12 cellular contexts compared by ENCODE assay signal in the genomic region with DNA sequence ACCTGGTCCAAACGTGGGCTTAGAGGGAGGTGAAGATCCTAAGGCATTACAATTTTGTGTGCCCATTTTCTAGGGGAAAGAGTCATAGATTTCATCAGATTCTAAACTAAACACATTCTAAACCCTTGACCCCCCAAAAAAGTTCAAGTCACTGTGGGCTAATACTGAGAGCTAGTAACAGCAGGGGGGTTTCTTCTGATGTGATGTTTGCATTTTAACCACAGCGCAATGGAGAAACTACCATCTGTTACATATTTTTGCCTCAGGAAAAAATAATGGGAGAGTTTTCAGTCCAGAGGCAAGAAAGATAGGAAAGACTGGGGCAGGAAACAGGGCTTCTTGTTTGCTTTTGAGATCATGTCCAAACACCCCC.
"Had no signal": no experiment of that assay in that cellular context is flagged by ENCODE, and none has a peak within 500 bp of the region (broad histone marks: within the 10 kb centered on the region; RNA-seq: fewer than 3 reads in every experiment).

No MANE protein-coding gene starts in this region.

- ATAC-seq: activated CD8-positive, alpha-beta T cell treated with anti-CD3 and anti-CD28 coated beads, Interleukin-2, amount 10 ng/mL, durations not matched to agents 7 days and 5 days; heart right ventricle had no signal

- H3K9me3 ChIP-seq: heart right ventricle, left ventricle myocardium inferior, tibial artery, vagina had no signal

- H3K27ac ChIP-seq: heart right ventricle, left ventricle myocardium inferior, parathyroid adenoma, tibial artery, vagina had no signal

- H3K4me1 ChIP-seq: left ventricle myocardium inferior, parathyroid adenoma had no signal

- H3K4me3 ChIP-seq: heart right ventricle, left ventricle myocardium inferior, tibial artery, vagina had no signal

- H3K27me3 ChIP-seq: vagina had no signal

- H3K36me3 ChIP-seq: heart right ventricle, left ventricle myocardium inferior, tibial artery, vagina had no signal

- DNase-seq: activated CD4-positive, alpha-beta T cell treated with anti-CD3 and anti-CD28 coated beads for 48 hours; activated CD8-positive, alpha-beta T cell treated with anti-CD3 and anti-CD28 coated beads, Interleukin-2, amount 10 ng/mL, durations not matched to agents 7 days and 5 days; activated naive CD4-positive, alpha-beta T cell treated with anti-CD3 and anti-CD28 coated beads for 36 hours; foreskin melanocyte; heart right ventricle; islet precursor cell; left ventricle myocardium inferior; small intestine; T-helper 1 cell; tibial artery had no signal
